Comparison of ENCODE assay signal across 16 cellular contexts in genomic region chr2:39660612-39661196, GRCh38. TPM values are rescaled to one million over a fixed set of nuclear protein-coding genes. Genes with fewer than 3 reads are reported as not detected.
DNase-seq lines count a peak whose midpoint lies in the region; ATAC-seq and TF ChIP-seq lines count a peak whose summit lies in the region.
"Had no signal": no experiment of that assay in that cellular context is flagged by ENCODE, and none has a peak within 500 bp of the region (broad histone marks: within the 10 kb centered on the region; RNA-seq: fewer than 3 reads in every experiment).

No MANE protein-coding gene starts in this region.

- no peak overlapping the region for H2BK15ac ChIP-seq in mesendoderm (replicated peaks; ENCODE audit: low read depth)

- intact Hi-C loops in A673 (cut with micrococcal nuclease; ENCODE audit: unreplicated experiment), result no loop called here

- POLR2A ChIA-PET in A673 (lab: Charles Lee; ENCODE audit: low non-redundant PET), result no interaction called here

- H3K36me3 ChIP-seq in mesendoderm (ENCODE audit: control insufficient read depth, insufficient read depth, low read length) (no peaks in the 10 kb centered on the region), A673 (ENCODE audit: insufficient read depth, low read length, poor library complexity, severe bottlenecking) (no peaks in the 10 kb centered on the region)

- H3K27me3 ChIP-seq in mesendoderm (ENCODE audit: insufficient read depth, low read length, poor library complexity) (no peaks in the 10 kb centered on the region), A673 (replicated peaks; ENCODE audit: insufficient read depth, low read depth, low read length, poor library complexity) (peaks cover 25% of the 10 kb centered on the region)

- H3K4me1 Mint-ChIP-seq in stimulated activated memory B cell treated with anti-CD40 and anti-IgM and Interleukin-4, amounts not matched to agents 10 μg/mL and 1 μg/mL and 100 μg/mL, for 72 hours, result peaks cover 9% of the 10 kb centered on the region

- H3K23ac ChIP-seq in mesendoderm (ENCODE audit: low read length), result no peak overlapping the region

- H3K27ac ChIP-seq in mesendoderm (ENCODE audit: low read depth, low read length) (peak overlapping the region; percentile 7), A673 (ENCODE audit: low read depth, low read length, poor library complexity, severe bottlenecking) (no peak overlapping the region)

- no peak overlapping the region for H3K4ac ChIP-seq in mesendoderm (ENCODE audit: low read depth, low read length)

- no peak overlapping the region for H3K4me2 ChIP-seq in mesendoderm (ENCODE audit: low read length)

- BruUV-seq in A673 (replicated peaks; lab: Mats Ljungman, UMichigan), result no TSS peak

- H3K4me3 Mint-ChIP-seq in stimulated activated memory B cell treated with anti-CD40 and anti-IgM and Interleukin-4, amounts not matched to agents 10 μg/mL and 1 μg/mL and 100 μg/mL, for 72 hours, result no peak overlapping the region
- H3K4me3 Mint-ChIP-seq: B cell; CD4-positive, alpha-beta memory T cell had no signal

- no peak overlapping the region for H4K5ac ChIP-seq in mesendoderm (ENCODE audit: low read length)

- H4K8ac ChIP-seq in mesendoderm (ENCODE audit: low read depth, low read length), result no peak overlapping the region

- TF ChIP-seq POLR2A in GM18505 (IDR thresholded peaks at IDR 0.05; ENCODE audit: borderline replicate concordance, extremely low read depth, insufficient read depth, insufficient read length), result no peak

- no peaks in the 10 kb centered on the region for H3K36me3 Mint-ChIP-seq in stimulated activated memory B cell treated with anti-CD40 and anti-IgM and Interleukin-4, amounts not matched to agents 10 μg/mL and 1 μg/mL and 100 μg/mL, for 72 hours
- H3K36me3 Mint-ChIP-seq: CD4-positive, alpha-beta memory T cell had no signal

- H2AK5ac ChIP-seq in mesendoderm (ENCODE audit: low read length), result no peak overlapping the region

- no peak overlapping the region for H2BK5ac ChIP-seq in mesendoderm (ENCODE audit: low read length)

- in situ Hi-C loops in KBM-7 (cut with MboI; ENCODE audit: low pct_unique_long_range_greater_than_20kb, low sequenced_read_pairs), result no loop called here

- DNase-seq in AG10803 (ENCODE audit: low read depth), result peak; percentile 23
- peak; percentile 86 for DNase-seq in KBM-7
- DNase-seq in RPMI7951 (ENCODE audit: low read depth), result peak; percentile 51
- no peak for DNase-seq in mesendoderm
- no peak for DNase-seq in germinal center (ENCODE audit: low spot score)
- no peak for DNase-seq in A673 (ENCODE audit: low spot score)
- DNase-seq: CD4-positive, alpha-beta memory T cell; DND-41; GF-D8; H7; NCI-H1436 treated with DMSO at 0.1 percent for 48 hours; NCI-H2081 treated with DMSO at 0.1 percent for 48 hours; SW 1271 had no signal

- no peaks in the 10 kb centered on the region for H3K9me3 Mint-ChIP-seq in stimulated activated memory B cell treated with anti-CD40 and anti-IgM and Interleukin-4, amounts not matched to agents 10 μg/mL and 1 μg/mL and 100 μg/mL, for 72 hours

- no peak overlapping the region for H3K9ac ChIP-seq in mesendoderm (ENCODE audit: low read length)

- no peaks in the 10 kb centered on the region for H3K9me3 ChIP-seq in A673 (ENCODE audit: low read depth, low read length, poor library complexity, severe bottlenecking)

- no peaks in the 10 kb centered on the region for H3K79me1 ChIP-seq in mesendoderm (ENCODE audit: low read length)

- WGBS in mesendoderm (ENCODE audit: extremely low coverage, insufficient coverage, low lambda C conversion rate), result no CpG with 5 or more reads among the region's 3 CpGs

- ATAC-seq in stimulated activated memory B cell treated with anti-CD40 and anti-IgM and Interleukin-4, amounts not matched to agents 10 μg/mL and 1 μg/mL and 100 μg/mL, for 72 hours, result no peak
- no peak for ATAC-seq in GM18505 (IDR thresholded peaks at IDR 0.05; ENCODE audit: unreplicated experiment)

- no peak overlapping the region for H3K18ac ChIP-seq in mesendoderm (ENCODE audit: low read length)

- no peak overlapping the region for H3K27ac Mint-ChIP-seq in stimulated activated memory B cell treated with anti-CD40 and anti-IgM and Interleukin-4, amounts not matched to agents 10 μg/mL and 1 μg/mL and 100 μg/mL, for 72 hours
- H3K27ac Mint-ChIP-seq: B cell; CD4-positive, alpha-beta memory T cell had no signal

- CTCF ChIA-PET in A673 (lab: Charles Lee), result no interaction called here

- no peak overlapping the region for H2BK120ac ChIP-seq in mesendoderm (ENCODE audit: low read depth, low read length)

- H3K79me2 ChIP-seq in mesendoderm (ENCODE audit: control insufficient read depth, insufficient read depth, low read length), result no peaks in the 10 kb centered on the region

- H3K4me3 ChIP-seq in AG10803 (ENCODE audit: low read length) (no peak overlapping the region), mesendoderm (ENCODE audit: low read length) (no peak overlapping the region), A673 (ENCODE audit: low read depth, low read length, poor library complexity, severe bottlenecking) (no peak overlapping the region)

- H3K27me3 Mint-ChIP-seq in stimulated activated memory B cell treated with anti-CD40 and anti-IgM and Interleukin-4, amounts not matched to agents 10 μg/mL and 1 μg/mL and 100 μg/mL, for 72 hours, result peaks cover 13% of the 10 kb centered on the region

- H3K4me1 ChIP-seq in mesendoderm (ENCODE audit: control insufficient read depth, low read depth, low read length), result no peaks in the 10 kb centered on the region
- no peaks in the 10 kb centered on the region for H3K4me1 ChIP-seq in A673 (ENCODE audit: insufficient read depth, low read length, poor library complexity, severe bottlenecking)

- no peak overlapping the region for H3K56ac ChIP-seq in mesendoderm (ENCODE audit: low read length)

- no peak for TF ChIP-seq CTCF in AG10803 (conservative IDR thresholded peaks at IDR 0.05; ENCODE audit: low read length)
- TF ChIP-seq CTCF in A673 (conservative IDR thresholded peaks at IDR 0.05; ENCODE audit: low read depth, low read length), result no peak

RNA-seq across cellular contexts. Expression of gene TMEM178A, which starts 5.0 kb away (rescaled TPM):
- 0.10 TPM in 1 of 2 replicates, not detected in the other for total RNA-seq in RPMI7951 (2014; rRNA removed; shearing (Covaris generic))
- polyA plus RNA-seq in mesendoderm (2013, experiment 1 of 2), result 5.1 TPM
- polyA plus RNA-seq in mesendoderm (2013, experiment 2 of 2), result 4.7 TPM
- 0.21 and 0.81 TPM in 2 replicates for total RNA-seq in A673 (2021)
- total RNA-seq: CD4-positive, alpha-beta memory T cell had no signal
- polyA plus RNA-seq: CD4-positive, alpha-beta memory T cell had no signal

Comparison
In these comparisons a context has a peak if more than half of its experiments do, and no peak if none do; other contexts are left out.
1. DNase-seq: peak in AG10803 (single experiment), KBM-7 (single experiment) and RPMI7951 (single experiment); none in mesendoderm (single experiment), germinal center (single experiment) and A673 (single experiment).